8 cellular contexts compared by ENCODE assay signal in genomic region chr12:12718382-12718761, GRCh38. TPM values are rescaled to one million over a fixed set of nuclear protein-coding genes. Genes with fewer than 3 reads are reported as not detected.
DNase-seq lines count a peak whose midpoint lies in the region; ATAC-seq and TF ChIP-seq lines count a peak whose summit lies in the region.

No MANE protein-coding gene starts in this region.

- no peak for TF ChIP-seq POLR2A in adrenal gland (IDR thresholded peaks at IDR 0.05)
- no peak for TF ChIP-seq POLR2A in lower leg skin (IDR thresholded peaks at IDR 0.05)

- ATAC-seq in Right ventricle myocardium inferior (no peak), GM21619 (IDR thresholded peaks at IDR 0.05; ENCODE audit: unreplicated experiment) (no peak)

- 0 to 2% (median 0%) methylated on average over 9 of the region's 9 CpGs for WGBS in adrenal gland, 4 donors
- 1% methylated on average over 9 of the region's 9 CpGs for WGBS in lower leg skin, 2 donors

- peak overlapping the region; percentile 76 for H3K4me3 ChIP-seq in left ventricle myocardium inferior
- H3K4me3 ChIP-seq in adrenal gland: peak overlapping the region; percentile 88 to 99 (median 92)
- H3K4me3 ChIP-seq in lower leg skin (ENCODE audit: low read depth, poor library complexity, severe bottlenecking): peak overlapping the region; percentile 92

- intact Hi-C loops in left ventricle myocardium inferior (cut with micrococcal nuclease) (loop anchor here (10.0 kb wide), 1 partner anchor 154 kb away; the partner anchor contains the start of gene DUSP16), Right ventricle myocardium inferior (cut with DNase I) (loop anchor here (5.0 kb wide), 1 partner anchor 106 kb away; the partner anchor contains the start of gene CREBL2), adrenal gland (cut with DNase I) (no loop called here), lower leg skin (cut with DNase I; ENCODE audit: low total_unique reads) (no loop called here), posterior vena cava (cut with DNase I) (no loop called here)

- no peaks in the 10 kb centered on the region for H3K9me3 ChIP-seq in left ventricle myocardium inferior (replicated peaks)
- no peaks in the 10 kb centered on the region for H3K9me3 ChIP-seq in adrenal gland (replicated peaks in 1 of 3)

- no peak for TF ChIP-seq CTCF in left ventricle myocardium inferior (IDR thresholded peaks at IDR 0.05; ENCODE audit: borderline replicate concordance)
- TF ChIP-seq CTCF in adrenal gland (IDR thresholded peaks at IDR 0.05): no peak
- TF ChIP-seq CTCF in lower leg skin (IDR thresholded peaks at IDR 0.05): no peak
- TF ChIP-seq CTCF in type B pancreatic cell (conservative IDR thresholded peaks at IDR 0.05): no peak

- H3K4me1 Mint-ChIP-seq in type B pancreatic cell (ENCODE audit: unreplicated experiment): peaks cover 37% of the 10 kb centered on the region

- H3K27ac ChIP-seq in left ventricle myocardium inferior (replicated peaks) (peak overlapping the region; percentile 97), adrenal gland (peak overlapping the region; percentile 94 to 100 (median 97))

- H3K36me3 ChIP-seq in left ventricle myocardium inferior: peaks cover 31% of the 10 kb centered on the region
- H3K36me3 ChIP-seq in adrenal gland (replicated peaks in 1 of 2): peaks cover 0 to 25% of the 10 kb centered on the region in 2 donors

- H3K4me3 Mint-ChIP-seq in type B pancreatic cell: peak overlapping the region; percentile 98

- H3K4me1 ChIP-seq in left ventricle myocardium inferior (peaks cover 97% of the 10 kb centered on the region), adrenal gland (replicated peaks in 1 of 2) (peaks cover 26 to 63% of the 10 kb centered on the region in 2 donors)

- no peaks in the 10 kb centered on the region for H3K27me3 Mint-ChIP-seq in type B pancreatic cell

- H3K36me3 Mint-ChIP-seq in type B pancreatic cell: peaks cover 38% of the 10 kb centered on the region

- peak overlapping the region; percentile 84 for H3K27ac Mint-ChIP-seq in type B pancreatic cell

- H3K9me3 Mint-ChIP-seq in type B pancreatic cell: no peaks in the 10 kb centered on the region

- no peak for DNase-seq in left ventricle myocardium inferior
- DNase-seq in Right ventricle myocardium inferior (ENCODE audit: missing footprints): no peak
- DNase-seq in adrenal gland: no peak
- no peak for DNase-seq in lower leg skin (ENCODE audit: low spot score in 2 of 2)
- no peak for DNase-seq in type B pancreatic cell (ENCODE audit: extremely low spot score, unreplicated experiment)
- DNase-seq in posterior vena cava (ENCODE audit: low spot score): no peak
- no peak for DNase-seq in AML-193 (lab: John Stamatoyannopoulos, UW)

- H3K27me3 ChIP-seq in left ventricle myocardium inferior (ENCODE audit: low read depth) (no peaks in the 10 kb centered on the region), adrenal gland (no peaks in the 10 kb centered on the region)

RNA-seq across cellular contexts. Expression of gene CDKN1B, which starts 1.2 kb away (rescaled TPM):
- total RNA-seq in left ventricle myocardium inferior: 36.3 TPM
- total RNA-seq in Right ventricle myocardium inferior: 38.0 TPM
- total RNA-seq in adrenal gland: 10 to 100 TPM; 37.9 to 97.8 (median 71.1) TPM
- polyA plus RNA-seq in adrenal gland: 10 to 100 TPM; 18.2 to 80.3 (median 25.3) TPM
- 100 to 1,000 TPM in 3 of 4 donors, 10 to 100 TPM in 1; 74.3 to 104 (median 101) TPM for total RNA-seq in lower leg skin
- total RNA-seq in type B pancreatic cell (ENCODE audit: low replicate concordance): 49.6 and 85.5 TPM in 2 replicates
- total RNA-seq in posterior vena cava: 10 to 100 TPM; 27.5 to 33.1 TPM

RNA-seq across cellular contexts. Expression of gene GPR19, which starts 22.4 kb away (rescaled TPM):
- total RNA-seq in left ventricle myocardium inferior (not detected), Right ventricle myocardium inferior (not detected), adrenal gland (1 to 10 TPM in 2 of 8 donors, under 1 TPM in 3, not detected in 3; 0.56 to 1.1 (median 0.68) TPM), lower leg skin (under 1 TPM in 1 of 4 donors, not detected in 3; 0.13 TPM), type B pancreatic cell (ENCODE audit: low replicate concordance) (1.6 and 3.6 TPM in 2 replicates), posterior vena cava (not detected)
- 1 to 10 TPM in 2 of 3 donors, under 1 TPM in 1; 0.98 to 1.8 (median 1.1) TPM for polyA plus RNA-seq in adrenal gland

Comparison
In these comparisons a context has a peak if more than half of its experiments do, and no peak if none do; other contexts are left out.
1. intact Hi-C loops: an anchor here in left ventricle myocardium inferior (10.0 kb wide) and Right ventricle myocardium inferior (5.0 kb wide); none called in adrenal gland, lower leg skin and posterior vena cava.